1 cellular context compared by ENCODE assay signal in the genomic region with DNA sequence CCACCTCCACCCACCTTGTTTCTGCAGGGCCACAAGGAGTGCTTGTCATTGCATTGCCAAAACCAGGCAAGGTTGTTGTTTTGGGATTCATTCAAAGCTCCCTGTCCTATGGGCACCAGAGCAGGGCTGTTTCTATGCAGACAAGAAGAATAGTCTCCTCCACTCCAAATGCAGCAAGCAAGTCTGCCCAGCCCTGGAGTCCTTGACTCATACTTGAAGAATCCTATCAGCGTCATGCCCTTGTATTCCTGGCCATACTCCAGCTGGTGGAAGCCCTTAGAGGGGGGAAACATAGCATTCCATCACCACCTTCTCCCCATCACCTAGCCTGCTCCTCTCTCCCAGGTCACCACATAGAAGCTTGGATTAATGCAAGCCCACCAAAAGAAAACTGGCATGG.
TF ChIP-seq lines count a peak whose summit lies in the region.

No MANE protein-coding gene starts in this region.

TF ChIP-seq in SK-N-SH, 30 proteins besides CTCF, POLR2A, EP300 and RAD21 (continued from another document):
- TF ChIP-seq TEAD4 (IDR thresholded peaks at IDR 0.05; ENCODE audit: borderline replicate concordance, insufficient read depth): no peak; the same call in 1 of the 2 replicates
- TF ChIP-seq FOSL2 (IDR thresholded peaks at IDR 0.05; ENCODE audit: borderline replicate concordance, low read depth): peak; percentile 71
- peak; percentile 66 for TF ChIP-seq NFIC (IDR thresholded peaks at IDR 0.05; ENCODE audit: borderline replicate concordance)
TF ChIP-seq in SK-N-SH: peak in this region for 4.
